8 cellular contexts compared by ENCODE assay signal in genomic region chr6:158213925-158214674, GRCh38. TPM values are rescaled to one million over a fixed set of nuclear protein-coding genes. Genes with fewer than 3 reads are reported as not detected.
DNase-seq lines count a peak whose midpoint lies in the region; ATAC-seq and TF ChIP-seq lines count a peak whose summit lies in the region.

No MANE protein-coding gene starts in this region.

- no peak overlapping the region for H3K9ac ChIP-seq in KMS-11
- no peak overlapping the region for H3K9ac ChIP-seq in PC-3 (ENCODE audit: low read length)

- intact Hi-C loops in PC-3 (cut with micrococcal nuclease) (loop anchor here (1.0 kb wide), 1 partner anchor 477 kb away; no protein-coding TSS in a partner anchor), posterior cingulate gyrus (cut with DNase I) (loop anchor here (2.0 kb wide), 1 partner anchor 391 kb away; no protein-coding TSS in a partner anchor)

- H3K79me2 ChIP-seq in KMS-11 (ENCODE audit: insufficient read depth, low read depth) (no peaks in the 10 kb centered on the region), PC-3 (ENCODE audit: low read length) (no peaks in the 10 kb centered on the region)

- H3K27me3 ChIP-seq in KMS-11 (ENCODE audit: insufficient read depth, low read depth), result no peaks in the 10 kb centered on the region
- H3K27me3 ChIP-seq in PC-3 (ENCODE audit: low read length), result no peaks in the 10 kb centered on the region

- H3K27ac ChIP-seq in KMS-11 (no peak overlapping the region), PC-3 (ENCODE audit: low read length) (no peak overlapping the region)

- no peaks in the 10 kb centered on the region for H3K9me3 ChIP-seq in PC-3 (ENCODE audit: low read length)

- H3K4me2 ChIP-seq in KMS-11 (no peak overlapping the region), PC-3 (ENCODE audit: low read length) (no peak overlapping the region)

- H3K4me3 ChIP-seq in KMS-11 (IDR thresholded peaks at IDR 0.05; ENCODE audit: insufficient read depth, low read depth, low read length), result no peak overlapping the region
- no peak overlapping the region for H3K4me3 ChIP-seq in PC-3 (ENCODE audit: low read length)

- peak; percentile 28 for DNase-seq in GM04503 (ENCODE audit: low read depth)
- DNase-seq in PC-3, result peak; percentile 76
- DNase-seq in activated T-helper 9 cell treated with anti-CD3 and anti-CD28 coated beads, Interleukin-2, amount 50 U/mL, for 16 hours (ENCODE audit: low read depth), result peak; percentile 31
- peak; percentile 79 for DNase-seq in globus pallidus (ENCODE audit: low spot score)
- peak; percentile 23 to 94 (median 66) for DNase-seq in posterior cingulate gyrus
- no peak for DNase-seq in GM19238 (ENCODE audit: insufficient read length, low spot score)

- no TSS peak for BruUV-seq in PC-3 (replicated peaks; lab: Mats Ljungman, UMichigan)

- H3K4me1 ChIP-seq in KMS-11 (ENCODE audit: low read depth, poor library complexity, severe bottlenecking), result peaks cover 8% of the 10 kb centered on the region
- H3K4me1 ChIP-seq in PC-3 (ENCODE audit: insufficient read depth, low read length), result peaks cover 14% of the 10 kb centered on the region

- H3F3A ChIP-seq in PC-3 (ENCODE audit: low read length, unreplicated experiment), result no peaks in the 10 kb centered on the region

- no peaks in the 10 kb centered on the region for H3K9me2 ChIP-seq in PC-3 (replicated peaks; ENCODE audit: low read length)

- peak overlapping the region; percentile 20; the same call in 1 of the 2 replicates for H2AFZ ChIP-seq in KMS-11 (ENCODE audit: low read depth)
- 0 out of 2 replicates have a peak overlapping the region, but pooled peaks have one; percentile 42 for H2AFZ ChIP-seq in PC-3 (ENCODE audit: low read length)

- H3K36me3 ChIP-seq in KMS-11 (ENCODE audit: insufficient read depth) (no peaks in the 10 kb centered on the region), PC-3 (ENCODE audit: low read depth, low read length) (no peaks in the 10 kb centered on the region)

- POLR2A ChIA-PET in PC-3 (lab: Charles Lee; ENCODE audit: unreplicated experiment), result no interaction called here

- H4K20me1 ChIP-seq in KMS-11 (ENCODE audit: insufficient read depth) (no peaks in the 10 kb centered on the region), PC-3 (ENCODE audit: low read length) (no peaks in the 10 kb centered on the region)

- peak; percentile 83 for TF ChIP-seq CTCF in KMS-11 (conservative IDR thresholded peaks at IDR 0.05; ENCODE audit: low read depth, low read length)
- TF ChIP-seq CTCF in PC-3 (conservative IDR thresholded peaks at IDR 0.05; ENCODE audit: low read depth, low read length), result peak; percentile 84

- peak; percentile 94 for ATAC-seq in GM21825 (IDR thresholded peaks at IDR 0.05; ENCODE audit: unreplicated experiment)
- ATAC-seq in PC-3, result peak; percentile 99

- CTCF ChIA-PET in PC-3 (lab: Charles Lee), result interaction anchor here (0.5 to 1.7 kb wide), 6 partner anchors 246 to 477 kb away, joined by 3 to 11 read pairs (median 4); no protein-coding TSS in a partner anchor

RNA-seq across cellular contexts. Expression of gene GTF2H5, which starts 46.0 kb away (rescaled TPM):
- 2.8 and 3.0 TPM in 2 replicates for total RNA-seq in PC-3 (2014; rRNA removed)

RNA-seq across cellular contexts. Expression of gene SERAC1, which starts 46.0 kb away (rescaled TPM):
- total RNA-seq in PC-3 (2014; rRNA removed), result 3.9 and 5.0 TPM in 2 replicates
